Comparison of ENCODE assay signal across 8 cellular contexts in the genomic region with DNA sequence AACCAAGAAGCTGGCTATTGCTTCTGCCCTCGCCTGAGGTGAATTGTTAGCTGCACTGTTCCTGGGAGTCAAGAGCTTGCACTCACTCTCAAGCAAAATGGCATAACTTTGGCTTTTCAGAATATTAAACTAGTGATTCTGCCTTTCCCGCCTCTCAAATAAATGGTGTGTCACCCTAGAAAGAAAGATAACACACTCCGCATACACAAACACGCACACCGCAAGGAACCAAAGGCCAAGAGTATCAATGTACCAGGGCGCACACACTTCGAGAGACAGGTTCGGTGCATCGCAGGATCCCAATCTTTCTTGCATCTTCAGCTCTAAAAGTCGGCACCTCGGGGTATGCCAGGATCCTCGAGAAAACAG. TPM values are rescaled to one million over a fixed set of nuclear protein-coding genes. Genes with fewer than 3 reads are reported as not detected.
DNase-seq lines count a peak whose midpoint lies in the region; ATAC-seq and TF ChIP-seq lines count a peak whose summit lies in the region.

No MANE protein-coding gene starts in this region.

- H3K27me3 Mint-ChIP-seq in activated CD8-positive, alpha-beta T cell treated with anti-CD3 and anti-CD28 coated beads for 36 hours: no peaks in the 10 kb centered on the region
- H3K27me3 Mint-ChIP-seq in glutamatergic neuron (ENCODE audit: unreplicated experiment): peaks cover 3% of the 10 kb centered on the region
- no peaks in the 10 kb centered on the region for H3K27me3 Mint-ChIP-seq in progenitor cell of endocrine pancreas

- peak overlapping the region; percentile 99 for H3K9ac ChIP-seq in ES-I3 (ENCODE audit: low read depth, low read length)

- H3K9me3 ChIP-seq in ES-I3 (ENCODE audit: control insufficient read depth, insufficient read depth, low read length): peaks cover 8% of the 10 kb centered on the region

- H3K36me3 Mint-ChIP-seq in activated CD8-positive, alpha-beta T cell treated with anti-CD3 and anti-CD28 coated beads for 36 hours (ENCODE audit: low read depth): peaks cover 34% of the 10 kb centered on the region
- H3K36me3 Mint-ChIP-seq in glutamatergic neuron (ENCODE audit: unreplicated experiment) (peaks cover 13% of the 10 kb centered on the region), progenitor cell of endocrine pancreas (ENCODE audit: insufficient read depth) (peaks cover 26% of the 10 kb centered on the region)

- CTCF ChIA-PET in activated CD8-positive, alpha-beta T cell treated with anti-CD3 and anti-CD28 coated beads for 36 hours (lab: Charles Lee): interaction anchor here (0.8 to 3.7 kb wide), 12 partner anchors 9 to 457 kb away, joined by 3 to 21 read pairs (median 4); partner anchors contain the start of genes CDC14A and DBT

- H3K4me1 Mint-ChIP-seq in activated CD8-positive, alpha-beta T cell treated with anti-CD3 and anti-CD28 coated beads for 36 hours (ENCODE audit: low read depth): peaks cover 32% of the 10 kb centered on the region
- H3K4me1 Mint-ChIP-seq in glutamatergic neuron (ENCODE audit: low read depth, unreplicated experiment): no peaks in the 10 kb centered on the region
- peaks cover 10% of the 10 kb centered on the region for H3K4me1 Mint-ChIP-seq in progenitor cell of endocrine pancreas (ENCODE audit: low read depth)

- POLR2A ChIA-PET in activated CD8-positive, alpha-beta T cell treated with anti-CD3 and anti-CD28 coated beads for 36 hours (lab: Charles Lee): interaction anchor here (0.6 to 3.7 kb wide), 15 partner anchors 9 to 228 kb away, joined by 3 to 22 read pairs (median 3); partner anchors contain the start of genes CDC14A, DBT, SASS6 and TRMT13

- H3K27ac Mint-ChIP-seq in activated CD8-positive, alpha-beta T cell treated with anti-CD3 and anti-CD28 coated beads for 36 hours: peak overlapping the region; percentile 98
- H3K27ac Mint-ChIP-seq in glutamatergic neuron (ENCODE audit: unreplicated experiment) (peak overlapping the region; percentile 92), progenitor cell of endocrine pancreas (peak overlapping the region; percentile 99)

- H3K4me3 Mint-ChIP-seq in activated CD8-positive, alpha-beta T cell treated with anti-CD3 and anti-CD28 coated beads for 36 hours: peak overlapping the region; percentile 97
- H3K4me3 Mint-ChIP-seq in glutamatergic neuron (ENCODE audit: unreplicated experiment) (peak overlapping the region; percentile 98), progenitor cell of endocrine pancreas (ENCODE audit: low read depth) (peak overlapping the region; percentile 99)

- H3K4me1 ChIP-seq in ES-I3 (ENCODE audit: insufficient read depth, low read length): no peaks in the 10 kb centered on the region

- peak; percentile 47 for DNase-seq in activated CD8-positive, alpha-beta T cell treated with anti-CD3 and anti-CD28 coated beads for 36 hours
- no peak for DNase-seq in glutamatergic neuron
- DNase-seq in progenitor cell of endocrine pancreas (ENCODE audit: low spot score, unreplicated experiment): no peak
- DNase-seq in iPS-NIHi7 (ENCODE audit: extremely low spot score): no peak
- DNase-seq in NK-92 treated with Interleukin-12 subunit alpha and Interleukin-12 subunit beta, amount 100 ng/mL, for 24 hours (lab: John Stamatoyannopoulos, UW): no peak

- TF ChIP-seq CTCF in activated CD8-positive, alpha-beta T cell treated with anti-CD3 and anti-CD28 coated beads for 36 hours (IDR thresholded peaks at IDR 0.05): no peak
- TF ChIP-seq CTCF in glutamatergic neuron (IDR thresholded peaks at IDR 0.05; ENCODE audit: partially characterized antibody, unreplicated experiment): no peak
- no peak for TF ChIP-seq CTCF in progenitor cell of endocrine pancreas (IDR thresholded peaks at IDR 0.05; ENCODE audit: unreplicated experiment)

- ATAC-seq in GM21367 (IDR thresholded peaks at IDR 0.05; ENCODE audit: unreplicated experiment) (peak; percentile 14), HG03521 (IDR thresholded peaks at IDR 0.05; ENCODE audit: unreplicated experiment) (peak; percentile 24)
- ATAC-seq in activated CD8-positive, alpha-beta T cell treated with anti-CD3 and anti-CD28 coated beads for 36 hours: peak; percentile 34

- H3K36me3 ChIP-seq in ES-I3 (ENCODE audit: insufficient read depth, low read length): peaks cover 17% of the 10 kb centered on the region

- H3K9me3 Mint-ChIP-seq in activated CD8-positive, alpha-beta T cell treated with anti-CD3 and anti-CD28 coated beads for 36 hours: peaks cover 3% of the 10 kb centered on the region
- H3K9me3 Mint-ChIP-seq in glutamatergic neuron (ENCODE audit: unreplicated experiment) (no peaks in the 10 kb centered on the region), progenitor cell of endocrine pancreas (ENCODE audit: low read depth) (peaks cover 25% of the 10 kb centered on the region)

- intact Hi-C loops in activated CD8-positive, alpha-beta T cell treated with anti-CD3 and anti-CD28 coated beads for 36 hours (cut with micrococcal nuclease): loop anchor here (5.0 to 10.0 kb wide), 2 partner anchors 87 to 121 kb away; partner anchors contain the start of gene CDC14A

RNA-seq across cellular contexts. Expression of gene RTCA, which starts 0.5 kb away (rescaled TPM):
- total RNA-seq in activated CD8-positive, alpha-beta T cell treated with anti-CD3 and anti-CD28 coated beads for 36 hours: 10 to 100 TPM; 44.7 to 46.0 TPM
- total RNA-seq in glutamatergic neuron (ENCODE audit: unreplicated experiment) (49.7 TPM), progenitor cell of endocrine pancreas (39.3 and 41.3 TPM in 2 replicates)

RNA-seq across cellular contexts. Expression of gene DBT, which starts 15.9 kb away (rescaled TPM):
- total RNA-seq in activated CD8-positive, alpha-beta T cell treated with anti-CD3 and anti-CD28 coated beads for 36 hours: 10 to 100 TPM; 11.8 to 12.6 TPM
- total RNA-seq in glutamatergic neuron (ENCODE audit: unreplicated experiment): 11.4 TPM
- 20.4 and 21.0 TPM in 2 replicates for total RNA-seq in progenitor cell of endocrine pancreas
